10 cellular contexts compared by ENCODE assay signal in genomic region chr2:122643725-122644329, GRCh38.
DNase-seq lines count a peak whose midpoint lies in the region; ATAC-seq and TF ChIP-seq lines count a peak whose summit lies in the region.
"Had no signal": no experiment of that assay in that cellular context is flagged by ENCODE, and none has a peak within 500 bp of the region (broad histone marks: within the 10 kb centered on the region; RNA-seq: fewer than 3 reads in every experiment).

No MANE protein-coding gene starts in this region.

- H3K27me3 ChIP-seq in esophagus muscularis mucosa = no peaks in the 10 kb centered on the region

- WGBS in esophagus muscularis mucosa = 31% methylated on average over 1 of the region's 1 CpG

- TF ChIP-seq POLR2A in esophagus muscularis mucosa (IDR thresholded peaks at IDR 0.05; ENCODE audit: low read depth) = no peak

- H3K4me1 ChIP-seq in esophagus muscularis mucosa = peaks cover 0 to 6% (median 6%) of the 10 kb centered on the region in 4 donors

- no peaks in the 10 kb centered on the region for H3K36me3 Mint-ChIP-seq in HFFc6 (ENCODE audit: low read depth)

- ATAC-seq in GM21360 (IDR thresholded peaks at IDR 0.05; ENCODE audit: unreplicated experiment) = no peak
- ATAC-seq: HCT116 had no signal

- H3K36me3 ChIP-seq in esophagus muscularis mucosa = no peaks in the 10 kb centered on the region

- H3K4me3 ChIP-seq in esophagus muscularis mucosa = no peak overlapping the region

- H3K27ac Mint-ChIP-seq in HFFc6 = no peak overlapping the region; the same call in 1 of the 2 replicates
- H3K27ac Mint-ChIP-seq: dendritic cell treated with granulocyte-macrophage colony-stimulating factor and Interleukin-4, amounts not matched to agents 40 ng/mL and 50 ng/mL, for 4 days had no signal

- intact Hi-C loops in esophagus muscularis mucosa (cut with DNase I) = no loop called here

- peak; percentile 77 for DNase-seq in HFFc6
- peak; percentile 42 for DNase-seq in NCI-H2107 treated with DMSO at 0.1 percent for 48 hours (lab: John Stamatoyannopoulos, UW; ENCODE audit: unreplicated experiment)
- peak; percentile 39 for DNase-seq in brain pericyte (ENCODE audit: low read depth, low spot score)
- DNase-seq in non-pigmented ciliary epithelial cell (ENCODE audit: low read depth) = peak; percentile 32
- no peak for DNase-seq in esophagus muscularis mucosa (ENCODE audit: extremely low spot score)
- no peak for DNase-seq in middle frontal gyrus (ENCODE audit: extremely low spot score, low spot score)
- DNase-seq in A172 (ENCODE audit: low spot score) = no peak

- peaks cover 11% of the 10 kb centered on the region; the same call in 1 of the 2 replicates for H3K9me3 Mint-ChIP-seq in HFFc6

- H3K4me1 Mint-ChIP-seq in HFFc6 (ENCODE audit: low read depth) = no peaks in the 10 kb centered on the region; the same call in 1 of the 2 replicates

- H3K9me3 ChIP-seq in esophagus muscularis mucosa = no peaks in the 10 kb centered on the region

- H3K27ac ChIP-seq in esophagus muscularis mucosa (replicated peaks in 1 of 4) = no peak overlapping the region

- H3K27me3 Mint-ChIP-seq in HFFc6 (ENCODE audit: insufficient read depth) = no peaks in the 10 kb centered on the region; the same call in 1 of the 2 replicates
- H3K27me3 Mint-ChIP-seq: dendritic cell treated with granulocyte-macrophage colony-stimulating factor and Interleukin-4, amounts not matched to agents 40 ng/mL and 50 ng/mL, for 4 days had no signal

- TF ChIP-seq CTCF in HFFc6 (IDR thresholded peaks at IDR 0.05) = no peak
- TF ChIP-seq CTCF in esophagus muscularis mucosa (IDR thresholded peaks at IDR 0.05) = no peak

- TF ChIP-seq EP300 in esophagus muscularis mucosa (IDR thresholded peaks at IDR 0.05) = no peak

- no peak overlapping the region for H3K4me3 Mint-ChIP-seq in HFFc6
- H3K4me3 Mint-ChIP-seq: dendritic cell treated with granulocyte-macrophage colony-stimulating factor and Interleukin-4, amounts not matched to agents 40 ng/mL and 50 ng/mL, for 4 days had no signal

Comparison
In these comparisons a context has a peak if more than half of its experiments do, and no peak if none do; other contexts are left out.
1. DNase-seq: peak in HFFc6 (single experiment), NCI-H2107 treated with DMSO at 0.1 percent for 48 hours (single experiment), brain pericyte (single experiment) and non-pigmented ciliary epithelial cell (single experiment); none in esophagus muscularis mucosa (single experiment), middle frontal gyrus (single experiment) and A172 (single experiment).